17 cellular contexts compared by ENCODE assay signal in the genomic region with DNA sequence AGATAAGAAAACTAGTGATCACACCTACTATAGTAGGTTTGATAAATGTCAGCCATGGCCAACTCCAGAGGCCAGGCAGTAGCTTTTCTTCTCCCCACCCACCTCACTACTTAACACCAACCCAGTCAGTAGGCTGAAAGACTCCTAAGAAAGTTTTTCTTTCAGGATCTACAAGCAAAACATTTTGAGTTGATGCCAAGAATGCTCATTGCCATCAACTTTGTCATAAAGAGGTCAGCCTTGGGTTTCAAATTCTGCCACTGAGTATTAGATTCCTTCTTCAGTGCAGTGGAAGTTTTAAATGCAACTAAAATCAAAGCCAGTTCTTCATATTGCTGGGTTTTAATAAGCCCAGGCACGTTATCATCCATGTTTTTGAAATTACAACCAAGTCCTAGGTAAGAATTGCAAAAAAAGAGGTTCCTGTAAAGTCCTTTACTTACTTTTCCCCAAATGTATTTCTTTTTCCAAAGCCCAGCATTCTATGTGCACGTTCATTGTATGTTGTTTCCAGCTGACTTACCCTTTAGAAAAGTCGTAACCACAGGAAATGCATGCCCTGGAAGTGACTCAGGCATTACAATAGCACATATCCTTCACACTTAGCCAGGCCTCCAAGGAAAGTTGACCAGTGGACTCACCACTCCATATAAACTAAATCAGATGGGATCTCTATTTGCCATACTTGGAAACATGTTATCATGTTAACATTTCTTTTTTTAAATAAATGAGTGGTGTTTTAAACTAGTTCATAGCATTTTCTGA.
A peak's percentile ranks its signal among the peaks of the same experiment; 100 is the strongest.
DNase-seq lines count a peak whose midpoint lies in the region; ATAC-seq and TF ChIP-seq lines count a peak whose summit lies in the region.
"Had no signal": no experiment of that assay in that cellular context is flagged by ENCODE, and none has a peak within 500 bp of the region (broad histone marks: within the 10 kb centered on the region; RNA-seq: fewer than 3 reads in every experiment).

No MANE protein-coding gene starts in this region.

- H3K36me3 Mint-ChIP-seq in endodermal cell (ENCODE audit: low read depth), result peaks cover 2% of the 10 kb centered on the region
- H3K36me3 Mint-ChIP-seq in natural killer cell treated with Interleukin-12 subunit alpha and Interleukin-12 subunit beta and Interleukin-15 and Interleukin-18, amount 100 ng/mL, for 72 hours, result peaks cover 2% of the 10 kb centered on the region
- H3K36me3 Mint-ChIP-seq in naive thymus-derived CD8-positive, alpha-beta T cell, result peaks cover 0 to 8% (median 0%) of the 10 kb centered on the region in 3 donors

- no peak overlapping the region for H3K27ac ChIP-seq in endodermal cell (ENCODE audit: low read depth, low read length)
- H3K27ac ChIP-seq: psoas muscle had no signal

- TF ChIP-seq CTCF in endodermal cell (conservative IDR thresholded peaks at IDR 0.05), result no peak

- H3K27me3 ChIP-seq in endodermal cell (ENCODE audit: control insufficient read depth, insufficient read depth, low read length, poor library complexity, severe bottlenecking), result no peaks in the 10 kb centered on the region
- H3K27me3 ChIP-seq: BE2C had no signal

- H3K27ac Mint-ChIP-seq in endodermal cell, result peak overlapping the region; percentile 53
- no peak overlapping the region for H3K27ac Mint-ChIP-seq in natural killer cell treated with Interleukin-12 subunit alpha and Interleukin-12 subunit beta and Interleukin-15 and Interleukin-18, amount 100 ng/mL, for 72 hours
- H3K27ac Mint-ChIP-seq in naive thymus-derived CD8-positive, alpha-beta T cell, result no peak overlapping the region
- H3K27ac Mint-ChIP-seq: activated CD8-positive, alpha-beta T cell treated with anti-CD3 and anti-CD28 coated beads, Interleukin-2, amount 10 ng/mL, durations not matched to agents 7 days and 5 days had no signal

- peak; percentile 56 for DNase-seq in EL
- peak; percentile 42 for DNase-seq in NCI-H226
- DNase-seq in endodermal cell, result no peak
- peak; percentile 78 for DNase-seq in kidney tubule cell (ENCODE audit: low spot score)
- no peak for DNase-seq in natural killer cell treated with Interleukin-12 subunit alpha and Interleukin-12 subunit beta and Interleukin-15 and Interleukin-18, amount 100 ng/mL, for 72 hours (ENCODE audit: low spot score)
- no peak for DNase-seq in naive thymus-derived CD8-positive, alpha-beta T cell
- DNase-seq: activated CD8-positive, alpha-beta T cell treated with anti-CD3 and anti-CD28 coated beads, Interleukin-2, amount 10 ng/mL, durations not matched to agents 7 days and 5 days; activated naive CD4-positive, alpha-beta T cell; BE2C; NCI-H1930; psoas muscle; stimulated activated CD4-positive, alpha-beta T cell treated with anti-CD3 and anti-CD28 coated beads, Interleukin-4, amount 100 ng/mL, for 1 hour; stimulated activated naive CD8-positive, alpha-beta T cell treated with anti-CD3 and anti-CD28 coated beads, Interleukin-15, Interleukin-2, amounts not matched to agents 100 U/mL and 50 U/mL, for 24 hours; T-helper 2 cell had no signal

- no peak overlapping the region for H3K4me3 Mint-ChIP-seq in endodermal cell
- no peak overlapping the region for H3K4me3 Mint-ChIP-seq in natural killer cell treated with Interleukin-12 subunit alpha and Interleukin-12 subunit beta and Interleukin-15 and Interleukin-18, amount 100 ng/mL, for 72 hours
- no peak overlapping the region for H3K4me3 Mint-ChIP-seq in naive thymus-derived CD8-positive, alpha-beta T cell
- H3K4me3 Mint-ChIP-seq: activated CD8-positive, alpha-beta T cell treated with anti-CD3 and anti-CD28 coated beads, Interleukin-2, amount 10 ng/mL, durations not matched to agents 7 days and 5 days had no signal

- no peaks in the 10 kb centered on the region for H3K27me3 Mint-ChIP-seq in endodermal cell (ENCODE audit: insufficient read depth)
- peaks cover 0 to 4% of the 10 kb centered on the region in 2 donors for H3K27me3 Mint-ChIP-seq in natural killer cell treated with Interleukin-12 subunit alpha and Interleukin-12 subunit beta and Interleukin-15 and Interleukin-18, amount 100 ng/mL, for 72 hours
- peaks cover 0 to 5% (median 0%) of the 10 kb centered on the region in 5 donors for H3K27me3 Mint-ChIP-seq in naive thymus-derived CD8-positive, alpha-beta T cell

- no peaks in the 10 kb centered on the region for H3K4me1 Mint-ChIP-seq in endodermal cell
- H3K4me1 Mint-ChIP-seq in natural killer cell treated with Interleukin-12 subunit alpha and Interleukin-12 subunit beta and Interleukin-15 and Interleukin-18, amount 100 ng/mL, for 72 hours (ENCODE audit: low read depth in 2 of 2), result no peaks in the 10 kb centered on the region
- peaks cover 0 to 2% (median 0%) of the 10 kb centered on the region in 4 donors for H3K4me1 Mint-ChIP-seq in naive thymus-derived CD8-positive, alpha-beta T cell

- peaks cover 19% of the 10 kb centered on the region for H3K9me3 Mint-ChIP-seq in endodermal cell
- peaks cover 2% of the 10 kb centered on the region for H3K9me3 Mint-ChIP-seq in natural killer cell treated with Interleukin-12 subunit alpha and Interleukin-12 subunit beta and Interleukin-15 and Interleukin-18, amount 100 ng/mL, for 72 hours
- H3K9me3 Mint-ChIP-seq in naive thymus-derived CD8-positive, alpha-beta T cell, result peaks cover 0 to 23% (median 7%) of the 10 kb centered on the region in 9 donors

- H3K4me1 ChIP-seq in endodermal cell (ENCODE audit: control insufficient read depth, insufficient read depth, low read length), result no peaks in the 10 kb centered on the region
- H3K4me1 ChIP-seq: BE2C, psoas muscle had no signal

- ATAC-seq in GM18858 (IDR thresholded peaks at IDR 0.05; ENCODE audit: unreplicated experiment) (no peak), HG03097 (IDR thresholded peaks at IDR 0.05; ENCODE audit: low FRiP score, unreplicated experiment) (no peak)
- ATAC-seq in natural killer cell treated with Interleukin-12 subunit alpha and Interleukin-12 subunit beta and Interleukin-15 and Interleukin-18, amount 100 ng/mL, for 72 hours, result no peak
- ATAC-seq in naive thymus-derived CD8-positive, alpha-beta T cell, result no peak
- ATAC-seq: activated CD8-positive, alpha-beta T cell treated with anti-CD3 and anti-CD28 coated beads, Interleukin-2, amount 10 ng/mL, durations not matched to agents 7 days and 5 days; psoas muscle; stimulated activated naive CD8-positive, alpha-beta T cell treated with anti-CD3 and anti-CD28 coated beads, Interleukin-15, Interleukin-2, amounts not matched to agents 100 U/mL and 50 U/mL, for 24 hours had no signal

- no peak overlapping the region for H3K9ac ChIP-seq in endodermal cell (ENCODE audit: extremely low read depth, low read length, poor library complexity, severe bottlenecking)

- WGBS in endodermal cell (ENCODE audit: insufficient coverage in 1 of 2, insufficient read length in 1 of 2), 2 experiments, result 33 to 34% methylated on average over 1 to 3 of the region's 3 CpGs

- H3K4me3 ChIP-seq in endodermal cell (ENCODE audit: low read length), result no peak overlapping the region
- H3K4me3 ChIP-seq: lung, psoas muscle had no signal

- no peaks in the 10 kb centered on the region for H3K36me3 ChIP-seq in endodermal cell (ENCODE audit: control insufficient read depth, insufficient read depth, low read length)
- H3K36me3 ChIP-seq: BE2C had no signal

- POLR2A ChIA-PET in naive thymus-derived CD8-positive, alpha-beta T cell (lab: Charles Lee), result no interaction called here

- H3K9me3 ChIP-seq in endodermal cell (ENCODE audit: control insufficient read depth, low read length), result no peaks in the 10 kb centered on the region
- H3K9me3 ChIP-seq: BE2C, psoas muscle had no signal

Comparison
In these comparisons a context has a peak if more than half of its experiments do, and no peak if none do; other contexts are left out.
1. DNase-seq: peak in EL (single experiment), NCI-H226 (single experiment) and kidney tubule cell (single experiment); none in endodermal cell (single experiment), natural killer cell treated with Interleukin-12 subunit alpha and Interleukin-12 subunit beta and Interleukin-15 and Interleukin-18, amount 100 ng/mL, for 72 hours (single experiment) and naive thymus-derived CD8-positive, alpha-beta T cell (0 of 10).